In genomic region chr12:47346251-47347019, GRCh38 we compare ENCODE assay signal across 1 cellular context.
TF ChIP-seq lines count a peak whose summit lies in the region.

No MANE protein-coding gene starts in this region.

TF ChIP-seq in HepG2, 621 proteins besides CTCF, POLR2A, EP300 and RAD21 (continued from another document and continues in another):
- TF ChIP-seq BRF2 (CRISPR knock-in tag; IDR thresholded peaks at IDR 0.05) = no peak
- no peak for TF ChIP-seq ZNF256 (CRISPR knock-in tag; conservative IDR thresholded peaks at IDR 0.05)
- no peak for TF ChIP-seq SP140L (CRISPR knock-in tag; IDR thresholded peaks at IDR 0.05; ENCODE audit: borderline replicate concordance)
- TF ChIP-seq GFI1 (CRISPR knock-in tag; IDR thresholded peaks at IDR 0.05; ENCODE audit: borderline replicate concordance) = no peak
- 0 out of 2 replicates have a peak, but pooled peaks have one; percentile 41 for TF ChIP-seq RERE (CRISPR knock-in tag; IDR thresholded peaks at IDR 0.05; ENCODE audit: low read depth)
- no peak for TF ChIP-seq RFX1 (IDR thresholded peaks at IDR 0.05)
- TF ChIP-seq SMYD3 (CRISPR knock-in tag; IDR thresholded peaks at IDR 0.05) = no peak
- no peak for TF ChIP-seq GTF3A (CRISPR knock-in tag; conservative IDR thresholded peaks at IDR 0.05)
- no peak for TF ChIP-seq ZHX2 (IDR thresholded peaks at IDR 0.05; ENCODE audit: low read depth)
- TF ChIP-seq ZHX2 (CRISPR knock-in tag; IDR thresholded peaks at IDR 0.05; ENCODE audit: borderline replicate concordance) = no peak
- TF ChIP-seq TSC22D2 (CRISPR knock-in tag; IDR thresholded peaks at IDR 0.05; ENCODE audit: borderline replicate concordance) = no peak
- TF ChIP-seq TAF1 (CRISPR knock-in tag; IDR thresholded peaks at IDR 0.05) = no peak
- TF ChIP-seq ZNF276 (CRISPR knock-in tag; IDR thresholded peaks at IDR 0.05; ENCODE audit: low read depth) = no peak
- no peak for TF ChIP-seq KLF9 (CRISPR knock-in tag; IDR thresholded peaks at IDR 0.05; ENCODE audit: low read depth)
- no peak for TF ChIP-seq GMEB2 (CRISPR knock-in tag; IDR thresholded peaks at IDR 0.05; ENCODE audit: low read depth)
- no peak for TF ChIP-seq GPBP1L1 (CRISPR knock-in tag; IDR thresholded peaks at IDR 0.05)
- TF ChIP-seq ZNF781 (CRISPR knock-in tag; IDR thresholded peaks at IDR 0.05; ENCODE audit: borderline replicate concordance, not compliant biosample characterization) = no peak
- TF ChIP-seq KLF16 (CRISPR knock-in tag; IDR thresholded peaks at IDR 0.05) = peak in 1 of 2 experiments; percentile 66; a peak in 1 of 4 replicates
- no peak for TF ChIP-seq TRAFD1 (CRISPR knock-in tag; IDR thresholded peaks at IDR 0.05; ENCODE audit: borderline replicate concordance)
- peak; percentile 60; the same call in 1 of the 2 replicates for TF ChIP-seq ISL2 (CRISPR knock-in tag; IDR thresholded peaks at IDR 0.05)
- TF ChIP-seq BCLAF1 (IDR thresholded peaks at IDR 0.05) = no peak
- TF ChIP-seq ZBTB38 (CRISPR knock-in tag; IDR thresholded peaks at IDR 0.05) = no peak
- TF ChIP-seq ZMYM4 (CRISPR knock-in tag; IDR thresholded peaks at IDR 0.05) = peak; percentile 48; the same call in 1 of the 2 replicates
- TF ChIP-seq DNMT1 (CRISPR knock-in tag; IDR thresholded peaks at IDR 0.05) = no peak
- TF ChIP-seq SMAD3 (CRISPR knock-in tag; IDR thresholded peaks at IDR 0.05) = no peak
- no peak for TF ChIP-seq ZMYM2 (CRISPR knock-in tag; IDR thresholded peaks at IDR 0.05)
- peak; percentile 66; the same call in 1 of the 2 replicates for TF ChIP-seq ZNF878 (CRISPR knock-in tag; IDR thresholded peaks at IDR 0.05)
- no peak for TF ChIP-seq FOSL1 (CRISPR knock-in tag; IDR thresholded peaks at IDR 0.05; ENCODE audit: borderline replicate concordance)
- no peak for TF ChIP-seq ZNF576 (CRISPR knock-in tag; IDR thresholded peaks at IDR 0.05)
- TF ChIP-seq SP4 (CRISPR knock-in tag; IDR thresholded peaks at IDR 0.05) = no peak
- TF ChIP-seq CREB1 (IDR thresholded peaks at IDR 0.05) = no peak
- no peak for TF ChIP-seq CREB1 (CRISPR knock-in tag; IDR thresholded peaks at IDR 0.05)
- TF ChIP-seq ZNF746 (CRISPR knock-in tag; IDR thresholded peaks at IDR 0.05) = no peak
- TF ChIP-seq KDM6A (CRISPR knock-in tag; IDR thresholded peaks at IDR 0.05; ENCODE audit: low read depth) = peak; percentile 62; the same call in 1 of the 2 replicates
- TF ChIP-seq NR0B2 (CRISPR knock-in tag; IDR thresholded peaks at IDR 0.05) = no peak
- no peak for TF ChIP-seq HOXA9 (CRISPR knock-in tag; IDR thresholded peaks at IDR 0.05; ENCODE audit: borderline replicate concordance)
- TF ChIP-seq SMARCC2 (IDR thresholded peaks at IDR 0.05) = no peak
